ENCODE assay signal across 24 cellular contexts in the genomic region with DNA sequence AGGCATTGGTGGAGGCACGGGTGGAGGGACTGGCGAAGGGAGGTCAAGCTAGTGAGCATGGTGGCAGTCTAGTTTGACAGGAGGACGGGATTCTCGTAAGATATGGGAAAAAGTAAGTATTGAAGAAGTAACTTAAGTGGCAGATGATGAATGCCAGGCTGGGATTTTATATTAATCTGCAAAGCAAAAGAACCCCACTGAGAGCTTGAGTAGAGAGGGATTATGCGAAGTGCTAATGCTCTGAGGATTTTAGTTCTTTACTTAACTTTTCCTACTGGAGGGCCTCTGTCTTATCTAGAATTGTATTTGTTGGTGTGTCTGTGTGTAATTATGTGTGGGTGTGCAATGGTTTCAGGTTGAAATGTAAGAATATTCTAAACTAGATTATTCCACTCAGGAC.
"Had no signal": no experiment of that assay in that cellular context is flagged by ENCODE, and none has a peak within 500 bp of the region (broad histone marks: within the 10 kb centered on the region; RNA-seq: fewer than 3 reads in every experiment).

No MANE protein-coding gene starts in this region.

- H3K27me3 ChIP-seq: esophagus muscularis mucosa, gastrocnemius medialis, heart right ventricle, neutrophil, right lobe of liver, suprapubic skin, thyroid gland, upper lobe of right lung, vagina had no signal

- H3K27ac ChIP-seq: epithelial cell of prostate, esophagus muscularis mucosa, gastrocnemius medialis, heart right ventricle, neutrophil, psoas muscle, right lobe of liver, suprapubic skin, thyroid gland, upper lobe of right lung, vagina had no signal

- H3K27ac Mint-ChIP-seq: naive thymus-derived CD4-positive, alpha-beta T cell; nephron progenitor cell; stimulated activated effector memory CD8-positive, alpha-beta T cell treated with anti-CD3 and anti-CD28 coated beads, Interleukin-12 subunit alpha, Interleukin-12 subunit beta, amount 100 ng/mL, for 72 hours had no signal

- H3K9me3 Mint-ChIP-seq: nephron progenitor cell had no signal

- H3K4me3 ChIP-seq: esophagus muscularis mucosa, gastrocnemius medialis, heart right ventricle, lung, psoas muscle, right lobe of liver, suprapubic skin, thyroid gland, upper lobe of right lung, vagina had no signal

- H3K4me3 Mint-ChIP-seq: naive thymus-derived CD4-positive, alpha-beta T cell; nephron progenitor cell; stimulated activated effector memory CD8-positive, alpha-beta T cell treated with anti-CD3 and anti-CD28 coated beads, Interleukin-12 subunit alpha, Interleukin-12 subunit beta, amount 100 ng/mL, for 72 hours had no signal

- H3K36me3 Mint-ChIP-seq: naive thymus-derived CD4-positive, alpha-beta T cell; stimulated activated effector memory CD8-positive, alpha-beta T cell treated with anti-CD3 and anti-CD28 coated beads, Interleukin-12 subunit alpha, Interleukin-12 subunit beta, amount 100 ng/mL, for 72 hours had no signal

- H3K36me3 ChIP-seq: esophagus muscularis mucosa, gastrocnemius medialis, heart right ventricle, neutrophil, right lobe of liver, suprapubic skin, thyroid gland, upper lobe of right lung, vagina had no signal

- H3K4me1 Mint-ChIP-seq: naive thymus-derived CD4-positive, alpha-beta T cell; stimulated activated effector memory CD8-positive, alpha-beta T cell treated with anti-CD3 and anti-CD28 coated beads, Interleukin-12 subunit alpha, Interleukin-12 subunit beta, amount 100 ng/mL, for 72 hours had no signal

- H3K27me3 Mint-ChIP-seq: naive thymus-derived CD4-positive, alpha-beta T cell had no signal

- ATAC-seq: gastrocnemius medialis; heart right ventricle; left colon; left ventricle myocardium superior; naive thymus-derived CD4-positive, alpha-beta T cell; psoas muscle; right lobe of liver; stimulated activated effector memory CD8-positive, alpha-beta T cell treated with anti-CD3 and anti-CD28 coated beads, Interleukin-12 subunit alpha, Interleukin-12 subunit beta, amount 100 ng/mL, for 72 hours; stimulated activated naive CD8-positive, alpha-beta T cell treated with anti-CD3 and anti-CD28 coated beads, Interleukin-15, Interleukin-2, amounts not matched to agents 100 U/mL and 50 U/mL, for 24 hours; upper lobe of right lung had no signal

- H3K4me1 ChIP-seq: esophagus muscularis mucosa, thyroid gland, upper lobe of right lung had no signal

- H3K9me3 ChIP-seq: esophagus muscularis mucosa, gastrocnemius medialis, heart right ventricle, neutrophil, psoas muscle, right lobe of liver, suprapubic skin, thyroid gland, upper lobe of right lung, vagina had no signal

- DNase-seq: effector memory CD4-positive, alpha-beta T cell; gastrocnemius medialis; heart right ventricle; hypothalamus; left colon; left ventricle myocardium superior; mesenchymal stem cell; naive thymus-derived CD4-positive, alpha-beta T cell; nephron progenitor cell; psoas muscle; retina; right lobe of liver; stimulated activated CD4-positive, alpha-beta T cell treated with anti-CD3 and anti-CD28 coated beads, Interleukin-4, amount 100 ng/mL, for 1 hour; stimulated activated CD8-positive, alpha-beta memory T cell treated with anti-CD3 and anti-CD28 coated beads, Interleukin-4, amount 100 ng/mL, for 48 hours; stimulated activated naive CD8-positive, alpha-beta T cell treated with anti-CD3 and anti-CD28 coated beads, Interleukin-15, Interleukin-2, amounts not matched to agents 100 U/mL and 50 U/mL, for 24 hours; thyroid gland; upper lobe of right lung had no signal
